In the genomic region with DNA sequence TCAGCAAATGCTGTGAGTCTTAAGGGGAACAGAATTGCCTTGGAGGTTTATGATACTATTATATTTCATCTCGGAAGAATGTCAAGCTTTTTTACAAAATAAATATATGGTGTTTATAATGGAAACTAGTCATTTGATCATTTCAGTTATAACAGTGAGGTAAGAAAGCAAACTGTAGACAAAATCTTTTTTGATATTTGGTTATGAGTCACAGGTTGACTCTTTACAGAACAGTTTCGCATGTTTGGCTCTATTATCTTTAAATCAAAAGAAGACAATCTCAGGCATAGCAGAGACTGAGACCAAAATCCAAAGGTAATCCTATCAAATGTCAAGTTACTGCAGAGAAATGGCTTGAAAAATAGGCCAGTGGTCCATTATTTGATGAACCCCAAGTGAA, we compare ENCODE assay signal across 15 cellular contexts.
DNase-seq lines count a peak whose midpoint lies in the region; ATAC-seq and TF ChIP-seq lines count a peak whose summit lies in the region.
"Had no signal": no experiment of that assay in that cellular context is flagged by ENCODE, and none has a peak within 500 bp of the region (broad histone marks: within the 10 kb centered on the region; RNA-seq: fewer than 3 reads in every experiment).

No MANE protein-coding gene starts in this region.

- TF ChIP-seq CTCF in PC-3 (conservative IDR thresholded peaks at IDR 0.05; ENCODE audit: low read depth, low read length), result no peak
- TF ChIP-seq CTCF in osteocyte (IDR thresholded peaks at IDR 0.05), result no peak

- H2AFZ ChIP-seq in PC-3 (ENCODE audit: low read length), result no peak overlapping the region

- intact Hi-C loops in PC-3 (cut with micrococcal nuclease), result loop anchor here (1.0 to 10.0 kb wide), 3 partner anchors 32 to 851 kb away; no protein-coding TSS in a partner anchor

- no peak overlapping the region for H3K4me3 Mint-ChIP-seq in activated naive CD8-positive, alpha-beta T cell treated with anti-CD3 and anti-CD28 coated beads, Interleukin-2, amount 50 U/mL, for 24 hours
- H3K4me3 Mint-ChIP-seq in activated naive CD8-positive, alpha-beta T cell treated with anti-CD3 and anti-CD28 coated beads for 36 hours, result no peak overlapping the region
- no peak overlapping the region for H3K4me3 Mint-ChIP-seq in osteocyte (ENCODE audit: unreplicated experiment)
- H3K4me3 Mint-ChIP-seq: CD4-positive, alpha-beta memory T cell; HFFc6 had no signal

- H3K9me3 Mint-ChIP-seq in activated naive CD8-positive, alpha-beta T cell treated with anti-CD3 and anti-CD28 coated beads, Interleukin-2, amount 50 U/mL, for 24 hours, result no peaks in the 10 kb centered on the region
- no peaks in the 10 kb centered on the region for H3K9me3 Mint-ChIP-seq in activated naive CD8-positive, alpha-beta T cell treated with anti-CD3 and anti-CD28 coated beads for 36 hours
- peaks cover 11% of the 10 kb centered on the region for H3K9me3 Mint-ChIP-seq in osteocyte (ENCODE audit: unreplicated experiment)
- H3K9me3 Mint-ChIP-seq: HFFc6 had no signal

- peak overlapping the region; percentile 61 for H3K4me3 ChIP-seq in PC-3 (ENCODE audit: low read length)
- H3K4me3 ChIP-seq: HAP-1 had no signal

- H3K36me3 ChIP-seq in PC-3 (ENCODE audit: low read depth, low read length), result no peaks in the 10 kb centered on the region
- H3K36me3 ChIP-seq: HAP-1 had no signal

- no TSS peak for BruUV-seq in PC-3 (replicated peaks; lab: Mats Ljungman, UMichigan)

- H3K27me3 ChIP-seq in PC-3 (ENCODE audit: low read length), result no peaks in the 10 kb centered on the region

- no peaks in the 10 kb centered on the region for H3K36me3 Mint-ChIP-seq in activated naive CD8-positive, alpha-beta T cell treated with anti-CD3 and anti-CD28 coated beads, Interleukin-2, amount 50 U/mL, for 24 hours (ENCODE audit: low read depth)
- H3K36me3 Mint-ChIP-seq in activated naive CD8-positive, alpha-beta T cell treated with anti-CD3 and anti-CD28 coated beads for 36 hours, result no peaks in the 10 kb centered on the region
- peaks cover 3% of the 10 kb centered on the region for H3K36me3 Mint-ChIP-seq in osteocyte (ENCODE audit: unreplicated experiment)
- H3K36me3 Mint-ChIP-seq: CD4-positive, alpha-beta memory T cell had no signal

- no peak overlapping the region for H3K27ac Mint-ChIP-seq in activated naive CD8-positive, alpha-beta T cell treated with anti-CD3 and anti-CD28 coated beads, Interleukin-2, amount 50 U/mL, for 24 hours
- no peak overlapping the region for H3K27ac Mint-ChIP-seq in activated naive CD8-positive, alpha-beta T cell treated with anti-CD3 and anti-CD28 coated beads for 36 hours
- H3K27ac Mint-ChIP-seq in osteocyte (ENCODE audit: unreplicated experiment), result peak overlapping the region; percentile 29
- H3K27ac Mint-ChIP-seq: CD4-positive, alpha-beta memory T cell; HFFc6 had no signal

- H3F3A ChIP-seq in PC-3 (ENCODE audit: low read length, unreplicated experiment), result peaks cover 13% of the 10 kb centered on the region

- peak overlapping the region; percentile 48 for H3K9ac ChIP-seq in PC-3 (ENCODE audit: low read length)

- POLR2A ChIA-PET in PC-3 (lab: Charles Lee; ENCODE audit: unreplicated experiment), result no interaction called here

- CTCF ChIA-PET in PC-3 (lab: Charles Lee), result interaction anchor here (1.3 kb wide), 1 partner anchor 86 kb away, joined by 6 read pairs; no protein-coding TSS in a partner anchor

- H3K27me3 Mint-ChIP-seq in activated naive CD8-positive, alpha-beta T cell treated with anti-CD3 and anti-CD28 coated beads, Interleukin-2, amount 50 U/mL, for 24 hours, result peaks cover 38% of the 10 kb centered on the region
- H3K27me3 Mint-ChIP-seq in activated naive CD8-positive, alpha-beta T cell treated with anti-CD3 and anti-CD28 coated beads for 36 hours, result peaks cover 28% of the 10 kb centered on the region
- H3K27me3 Mint-ChIP-seq in osteocyte (ENCODE audit: unreplicated experiment), result no peaks in the 10 kb centered on the region

- ATAC-seq in activated naive CD8-positive, alpha-beta T cell treated with anti-CD3 and anti-CD28 coated beads, Interleukin-2, amount 50 U/mL, for 24 hours, result peak; percentile 20
- peak; percentile 81 for ATAC-seq in PC-3
- ATAC-seq in HG02642 (IDR thresholded peaks at IDR 0.05; ENCODE audit: poor library complexity, unreplicated experiment), result no peak

- no peaks in the 10 kb centered on the region for H3K4me1 Mint-ChIP-seq in activated naive CD8-positive, alpha-beta T cell treated with anti-CD3 and anti-CD28 coated beads, Interleukin-2, amount 50 U/mL, for 24 hours
- no peaks in the 10 kb centered on the region for H3K4me1 Mint-ChIP-seq in activated naive CD8-positive, alpha-beta T cell treated with anti-CD3 and anti-CD28 coated beads for 36 hours
- peaks cover 54% of the 10 kb centered on the region for H3K4me1 Mint-ChIP-seq in osteocyte (ENCODE audit: unreplicated experiment)

- peaks cover 48% of the 10 kb centered on the region for H3K4me1 ChIP-seq in PC-3 (ENCODE audit: insufficient read depth, low read length)
- H3K4me1 ChIP-seq: HAP-1 had no signal

- no peaks in the 10 kb centered on the region for H3K79me2 ChIP-seq in PC-3 (ENCODE audit: low read length)

- no peak for DNase-seq in activated naive CD8-positive, alpha-beta T cell treated with anti-CD3 and anti-CD28 coated beads, Interleukin-2, amount 50 U/mL, for 24 hours
- DNase-seq in activated naive CD8-positive, alpha-beta T cell treated with anti-CD3 and anti-CD28 coated beads for 36 hours, result no peak
- peak; percentile 87 for DNase-seq in PC-3
- DNase-seq in osteocyte (ENCODE audit: extremely low spot score, unreplicated experiment), result no peak
- DNase-seq in NCI-H524 treated with DMSO at 0.1 percent for 48 hours (lab: John Stamatoyannopoulos, UW), result no peak
- DNase-seq: 8988T; C1 segment of cervical spinal cord; Calu3; CD4-positive, alpha-beta memory T cell; COR-L47; DND-41; GOT3; HFFc6 had no signal

- H3K9me2 ChIP-seq in PC-3 (replicated peaks; ENCODE audit: low read length), result no peaks in the 10 kb centered on the region

- H4K20me1 ChIP-seq in PC-3 (ENCODE audit: low read length), result no peaks in the 10 kb centered on the region

- no peaks in the 10 kb centered on the region for H3K9me3 ChIP-seq in PC-3 (ENCODE audit: low read length)
- H3K9me3 ChIP-seq: HAP-1 had no signal

- H3K4me2 ChIP-seq in PC-3 (ENCODE audit: low read length), result peak overlapping the region; percentile 79

- peak overlapping the region; percentile 88 for H3K27ac ChIP-seq in PC-3 (ENCODE audit: low read length)
